8 cellular contexts compared by ENCODE assay signal in genomic region chr9:38226491-38226951, GRCh38.
DNase-seq lines count a peak whose midpoint lies in the region; ATAC-seq and TF ChIP-seq lines count a peak whose summit lies in the region.

No MANE protein-coding gene starts in this region.

- H3K27me3 ChIP-seq in left lung: peaks cover 0 to 18% of the 10 kb centered on the region in 2 donors

- no peak for TF ChIP-seq CTCF in left lung (IDR thresholded peaks at IDR 0.05)

- H3K27ac ChIP-seq in left lung: no peak overlapping the region

- intact Hi-C loops in left lung (cut with DNase I): no loop called here

- no peaks in the 10 kb centered on the region for H3K9me3 ChIP-seq in left lung

- DNase-seq in DMS79 (lab: John Stamatoyannopoulos, UW) (peak; percentile 94), MV-4-11 (lab: John Stamatoyannopoulos, UW) (peak; percentile 63), SKM-1 (lab: John Stamatoyannopoulos, UW; ENCODE audit: unreplicated experiment) (peak; percentile 50), left lung (no peak), AG20443 (ENCODE audit: low spot score) (no peak)

- no peaks in the 10 kb centered on the region for H3K36me3 ChIP-seq in left lung

- ATAC-seq in left lung (peak; percentile 31), GM19328 (IDR thresholded peaks at IDR 0.05; ENCODE audit: unreplicated experiment) (no peak), HG03135 (IDR thresholded peaks at IDR 0.05; ENCODE audit: unreplicated experiment) (no peak), HG03565 (IDR thresholded peaks at IDR 0.05; ENCODE audit: unreplicated experiment) (no peak)

- H3K4me3 ChIP-seq in left lung: no peak overlapping the region

- peaks cover 0 to 4% of the 10 kb centered on the region in 2 donors for H3K4me1 ChIP-seq in left lung

Comparison
In these comparisons a context has a peak if more than half of its experiments do, and no peak if none do; other contexts are left out.
1. DNase-seq: peak in DMS79 (single experiment), MV-4-11 (single experiment) and SKM-1 (single experiment); none in left lung (0 of 2) and AG20443 (single experiment).